Comparison of ENCODE assay signal across 7 cellular contexts in the genomic region with DNA sequence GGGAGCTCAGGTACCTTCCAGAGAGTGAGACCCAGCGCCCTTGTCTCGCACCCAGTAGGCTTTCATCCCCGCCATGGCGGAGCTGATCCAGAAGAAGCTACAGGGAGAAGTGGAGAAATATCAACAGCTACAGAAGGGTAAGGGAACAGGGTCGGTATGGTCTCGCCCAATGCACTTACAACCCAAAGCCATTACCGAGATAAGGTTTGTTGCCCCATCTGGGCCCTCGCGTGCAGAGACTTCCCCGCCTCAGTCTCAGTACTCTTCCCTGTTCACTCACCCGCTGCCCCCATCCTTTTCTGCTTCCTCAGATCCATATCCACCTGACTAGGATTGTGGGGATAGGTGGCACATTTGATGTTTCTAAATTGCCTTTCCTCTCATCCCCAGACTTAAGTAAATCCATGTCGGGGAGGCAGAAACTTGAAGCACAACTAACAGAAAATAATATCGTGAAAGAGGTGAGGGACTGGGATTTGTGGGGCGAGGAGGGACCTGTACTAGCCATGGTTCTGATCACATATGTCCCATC. TPM values are rescaled to one million over a fixed set of nuclear protein-coding genes. Genes with fewer than 3 reads are reported as not detected.
DNase-seq lines count a peak whose midpoint lies in the region; ATAC-seq and TF ChIP-seq lines count a peak whose summit lies in the region.

No MANE protein-coding gene starts in this region.

- H3K4me3 ChIP-seq in Loucy (ENCODE audit: low read length, poor library complexity, severe bottlenecking), result peak overlapping the region; percentile 81
- peak overlapping the region; percentile 66 to 99 (median 89) for H3K4me3 ChIP-seq in dorsolateral prefrontal cortex

- peak overlapping the region; percentile 100 for H3K4me2 ChIP-seq in Loucy (ENCODE audit: low read depth, low read length, poor library complexity, severe bottlenecking)

- H3K4me1 ChIP-seq in Loucy (ENCODE audit: insufficient read depth, low read length, poor library complexity, severe bottlenecking), result peaks cover 17% of the 10 kb centered on the region

- ATAC-seq in GM19463 (IDR thresholded peaks at IDR 0.05; ENCODE audit: unreplicated experiment), result peak; percentile 12

- no peaks in the 10 kb centered on the region for H3K9me2 ChIP-seq in Loucy (replicated peaks; ENCODE audit: low read depth, low read length)

- no peak for TF ChIP-seq CTCF in Loucy (conservative IDR thresholded peaks at IDR 0.05; ENCODE audit: low read length)
- TF ChIP-seq CTCF in dorsolateral prefrontal cortex (IDR thresholded peaks at IDR 0.05 in 54 of 56, conservative IDR thresholded peaks at IDR 0.05 in 2 of 56; ENCODE audit: low read depth in 1 of 56, partially characterized antibody in 56 of 56), result no peak
- no peak for TF ChIP-seq CTCF in nephron (IDR thresholded peaks at IDR 0.05; ENCODE audit: unreplicated experiment in 3 of 3)

- peak overlapping the region; percentile 96 to 98 (median 98) for H3K4me3 Mint-ChIP-seq in nephron

- peaks cover 42% of the 10 kb centered on the region for H3K79me2 ChIP-seq in Loucy (ENCODE audit: insufficient read depth, low read length)

- H3K36me3 Mint-ChIP-seq in nephron (ENCODE audit: low read depth), result peaks cover 33% of the 10 kb centered on the region

- H3K9me3 ChIP-seq in Loucy (ENCODE audit: insufficient read depth, low read depth, low read length), result no peaks in the 10 kb centered on the region

- no peaks in the 10 kb centered on the region for H3K9me3 Mint-ChIP-seq in nephron

- H3K36me3 ChIP-seq in Loucy (ENCODE audit: insufficient read depth, low read length), result peaks cover 17% of the 10 kb centered on the region; the same call in 1 of the 2 replicates

- H3K27me3 ChIP-seq in Loucy (ENCODE audit: insufficient read depth, low read length, poor library complexity, severe bottlenecking) (no peaks in the 10 kb centered on the region), dorsolateral prefrontal cortex (no peaks in the 10 kb centered on the region)

- no peak for DNase-seq in dorsolateral prefrontal cortex
- no peak for DNase-seq in HT-29 (ENCODE audit: low spot score)
- no peak for DNase-seq in HPDE6-E6E7 (ENCODE audit: extremely low spot score)
- no peak for DNase-seq in NCI-H2227 treated with DMSO at 0.1 percent for 48 hours (lab: John Stamatoyannopoulos, UW)

- no peaks in the 10 kb centered on the region for H3F3A ChIP-seq in Loucy (ENCODE audit: low read depth)

- no peaks in the 10 kb centered on the region for H4K20me1 ChIP-seq in Loucy (ENCODE audit: insufficient read depth, low read length, poor library complexity, severe bottlenecking)

- H3K9ac ChIP-seq in Loucy (ENCODE audit: low read depth, low read length, poor library complexity, severe bottlenecking), result peak overlapping the region; percentile 80

- H3K4me1 Mint-ChIP-seq in nephron, result peaks cover 31% of the 10 kb centered on the region

- H3K27ac Mint-ChIP-seq in nephron, result peak overlapping the region; percentile 56 to 69 (median 66)

- intact Hi-C loops in dorsolateral prefrontal cortex (cut with DNase I), result loop anchor here (1.0 to 10.0 kb wide), 3 partner anchors 9 to 1325 kb away; a partner anchor contains a TSS

- peak overlapping the region in 50 of 59 donors; percentile 72 to 96 (median 92) for H3K27ac ChIP-seq in dorsolateral prefrontal cortex

- peak overlapping the region; percentile 94; the same call in 1 of the 2 replicates for H2AFZ ChIP-seq in Loucy (ENCODE audit: low read length)

- no peaks in the 10 kb centered on the region for H3K27me3 Mint-ChIP-seq in nephron (ENCODE audit: low read depth)

RNA-seq across cellular contexts. Expression of a gene that starts 0.4 kb away (rescaled TPM):
- 10 to 100 TPM; 29.1 to 82.4 (median 59.2) TPM for total RNA-seq in dorsolateral prefrontal cortex
- 86.8 and 90.7 TPM in 2 replicates for total RNA-seq in HT-29 (2014; rRNA removed; shearing (Covaris generic))

RNA-seq across cellular contexts. Expression of a gene that starts 0.8 kb away (rescaled TPM):
- 10 to 100 TPM; 14.7 to 53.7 (median 30.1) TPM for total RNA-seq in dorsolateral prefrontal cortex
- 79.0 and 92.2 TPM in 2 replicates for total RNA-seq in HT-29 (2014; rRNA removed; shearing (Covaris generic))

RNA-seq across cellular contexts. Expression of a gene that starts 8.9 kb away (rescaled TPM):
- 10 to 100 TPM; 30.9 to 94.4 (median 52.6) TPM for total RNA-seq in dorsolateral prefrontal cortex
- 38.2 and 42.6 TPM in 2 replicates for total RNA-seq in HT-29 (2014; rRNA removed; shearing (Covaris generic))

RNA-seq across cellular contexts. Expression of a gene that starts 12.9 kb away (rescaled TPM):
- 10 to 100 TPM in 42 of 120 experiments, 1 to 10 TPM in 78; 4.4 to 15.9 (median 9.3) TPM for total RNA-seq in dorsolateral prefrontal cortex
- total RNA-seq in HT-29 (2014; rRNA removed; shearing (Covaris generic)), result 10.6 and 14.1 TPM in 2 replicates

RNA-seq across cellular contexts. Expression of a gene that starts 18.0 kb away (rescaled TPM):
- 100 to 1,000 TPM; 295 to 726 (median 479) TPM for total RNA-seq in dorsolateral prefrontal cortex
- total RNA-seq in HT-29 (2014; rRNA removed; shearing (Covaris generic)), result 3,486 and 3,632 TPM in 2 replicates
